In genomic region chr10:63667596-63667995, GRCh38 we compare ENCODE assay signal across 22 cellular contexts.
"Had no signal": no experiment of that assay in that cellular context is flagged by ENCODE, and none has a peak within 500 bp of the region (broad histone marks: within the 10 kb centered on the region; RNA-seq: fewer than 3 reads in every experiment).

No MANE protein-coding gene starts in this region.

- H3K27ac ChIP-seq: ascending aorta, coronary artery, hepatocyte, neutrophil, pancreas, sigmoid colon, upper lobe of right lung had no signal

- DNase-seq: activated CD4-positive, alpha-beta T cell treated with anti-CD3 and anti-CD28 coated beads for 1 hour; activated CD4-positive, alpha-beta T cell treated with anti-CD3 and anti-CD28 coated beads, Interleukin-2, amount 50 U/mL, for 1 hour; activated CD8-positive, alpha-beta T cell treated with anti-CD3 and anti-CD28 coated beads, Interleukin-2, amount 10 ng/mL, durations not matched to agents 7 days and 5 days; activated gamma-delta T cell treated with Interleukin-2 at 50 U/mL for 16 hours; activated T-cell treated with anti-CD3 and anti-CD28 coated beads, Interleukin-2, amount 50 U/mL, for 1 hour; kidney glomerular epithelial cell; left lung; midbrain; pancreas; sigmoid colon; stimulated activated CD4-positive, alpha-beta T cell treated with anti-CD3 and anti-CD28 coated beads, Interleukin-4, amount 100 ng/mL, for 1 hour; stimulated activated naive CD4-positive, alpha-beta T cell; T-helper 1 cell; T-helper 9 cell; thyroid gland; upper lobe of right lung had no signal

- H3K4me1 ChIP-seq: ascending aorta had no signal

- H3K27me3 ChIP-seq: ascending aorta, esophagus muscularis mucosa, hepatocyte, left lung, neutrophil, pancreas, sigmoid colon, thyroid gland, upper lobe of right lung had no signal

- H3K4me2 ChIP-seq: hepatocyte, smooth muscle cell had no signal

- ATAC-seq: activated CD8-positive, alpha-beta T cell treated with anti-CD3 and anti-CD28 coated beads, Interleukin-2, amount 10 ng/mL, durations not matched to agents 7 days and 5 days had no signal

- H2AFZ ChIP-seq: hepatocyte had no signal

- H3K79me2 ChIP-seq: hepatocyte had no signal

- H3K36me3 ChIP-seq: ascending aorta, esophagus muscularis mucosa, left lung, neutrophil, pancreas, sigmoid colon, thyroid gland, upper lobe of right lung had no signal

- H3K9me3 ChIP-seq: ascending aorta, esophagus muscularis mucosa, left lung, neutrophil, pancreas, sigmoid colon, thyroid gland, upper lobe of right lung had no signal

- H3K4me3 ChIP-seq: ascending aorta, coronary artery, esophagus muscularis mucosa, hepatocyte, left lung, pancreas, sigmoid colon, smooth muscle cell, thyroid gland, upper lobe of right lung had no signal
